In genomic region chr18:13801260-13801601, GRCh38 we compare ENCODE assay signal across 10 cellular contexts. TPM values are rescaled to one million over a fixed set of nuclear protein-coding genes. Genes with fewer than 3 reads are reported as not detected.
DNase-seq lines count a peak whose midpoint lies in the region; ATAC-seq and TF ChIP-seq lines count a peak whose summit lies in the region.
"Had no signal": no experiment of that assay in that cellular context is flagged by ENCODE, and none has a peak within 500 bp of the region (broad histone marks: within the 10 kb centered on the region; RNA-seq: fewer than 3 reads in every experiment).

No MANE protein-coding gene starts in this region.

- no peaks in the 10 kb centered on the region for H3K9me3 Mint-ChIP-seq in endothelial cell (ENCODE audit: unreplicated experiment)
- H3K9me3 Mint-ChIP-seq in nephron progenitor cell, result no peaks in the 10 kb centered on the region

- intact Hi-C loops in Right ventricle myocardium superior (cut with DNase I), result no loop called here
- intact Hi-C loops in left ventricle myocardium superior (cut with micrococcal nuclease), result no loop called here

- H3K27me3 Mint-ChIP-seq in endothelial cell (ENCODE audit: unreplicated experiment) (peaks cover 12% of the 10 kb centered on the region), nephron progenitor cell (ENCODE audit: low read depth, poor library complexity) (peaks cover 53% of the 10 kb centered on the region)

- no peak for TF ChIP-seq CTCF in endothelial cell (IDR thresholded peaks at IDR 0.05; ENCODE audit: unreplicated experiment)
- no peak for TF ChIP-seq CTCF in nephron progenitor cell (IDR thresholded peaks at IDR 0.05)
- TF ChIP-seq CTCF in GM10266 (IDR thresholded peaks at IDR 0.05; ENCODE audit: control insufficient read depth, insufficient read depth, low read depth, missing control alignments), result no peak

- H3K27ac Mint-ChIP-seq in endothelial cell (ENCODE audit: unreplicated experiment) (peak overlapping the region; percentile 70), nephron progenitor cell (no peak overlapping the region)

- H3K4me3 Mint-ChIP-seq in endothelial cell (ENCODE audit: unreplicated experiment) (peak overlapping the region; percentile 75), nephron progenitor cell (peak overlapping the region; percentile 76)

- peak; percentile 31 for ATAC-seq in Right ventricle myocardium superior (ENCODE audit: poor library complexity)
- no peak for ATAC-seq in left ventricle myocardium superior
- no peak for ATAC-seq in GM21360 (IDR thresholded peaks at IDR 0.05; ENCODE audit: unreplicated experiment)

- peaks cover 53% of the 10 kb centered on the region for H3K4me1 Mint-ChIP-seq in endothelial cell (ENCODE audit: unreplicated experiment)
- H3K4me1 Mint-ChIP-seq in nephron progenitor cell, result peaks cover 15% of the 10 kb centered on the region

- no peaks in the 10 kb centered on the region for H3K36me3 Mint-ChIP-seq in endothelial cell (ENCODE audit: low read depth, unreplicated experiment)
- no peaks in the 10 kb centered on the region for H3K36me3 Mint-ChIP-seq in nephron progenitor cell (ENCODE audit: low read depth)

- DNase-seq in Right ventricle myocardium superior (no peak), left ventricle myocardium superior (no peak), endothelial cell (ENCODE audit: low spot score) (no peak), nephron progenitor cell (no peak), DMS79 treated with DMSO at 0.1 percent for 48 hours (lab: John Stamatoyannopoulos, UW) (no peak), HUDEP-2 (lab: John Stamatoyannopoulos, UW; ENCODE audit: unreplicated experiment in 76 of 76) (no peak), GM10266 (ENCODE audit: extremely low spot score) (no peak)
- DNase-seq: NCI-H187 treated with DMSO at 0.1 percent for 48 hours had no signal

RNA-seq across cellular contexts. Expression of gene MC5R, which starts 22.7 kb away (rescaled TPM):
- total RNA-seq in Right ventricle myocardium superior, result not detected
- total RNA-seq in left ventricle myocardium superior, result not detected
- 0.56 TPM for total RNA-seq in endothelial cell (ENCODE audit: unreplicated experiment)
- total RNA-seq: lung had no signal
